Comparison of ENCODE assay signal across 8 cellular contexts in the genomic region with DNA sequence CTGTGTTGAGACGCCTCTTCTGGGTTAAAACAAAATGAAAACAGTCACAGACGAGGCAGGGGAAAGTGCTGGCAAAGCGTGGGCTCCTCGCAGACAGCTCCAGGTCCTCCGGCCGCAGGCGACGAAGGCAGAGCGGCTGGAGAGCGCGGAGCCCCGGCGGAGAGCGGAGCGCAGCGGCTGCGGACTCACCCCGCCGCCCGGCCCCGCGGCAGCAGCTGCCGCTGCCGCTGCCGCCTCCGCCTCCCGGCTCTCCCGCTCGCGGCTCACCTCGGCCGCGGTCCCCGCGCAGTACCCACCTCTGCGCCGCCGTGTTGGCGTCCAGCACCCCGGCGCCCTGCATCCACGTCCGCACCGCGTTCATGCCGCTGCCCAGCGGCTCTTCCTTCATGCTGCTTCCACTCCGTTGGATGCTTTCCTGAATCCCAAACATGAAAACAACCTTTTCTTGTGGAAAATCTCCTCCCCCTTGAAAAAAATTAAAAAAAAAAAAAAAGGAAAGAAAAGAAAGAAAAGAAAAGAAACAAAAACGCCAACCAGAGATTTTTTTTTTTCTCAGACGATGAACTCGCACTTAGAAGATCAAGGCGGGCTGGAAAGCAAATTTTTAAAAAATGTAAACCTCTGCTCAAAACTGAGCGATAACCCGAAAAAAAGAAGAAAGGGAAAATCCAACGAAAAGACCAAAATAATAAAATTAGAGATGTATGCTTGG. TPM values are rescaled to one million over a fixed set of nuclear protein-coding genes. Genes with fewer than 3 reads are reported as not detected.
DNase-seq lines count a peak whose midpoint lies in the region; ATAC-seq and TF ChIP-seq lines count a peak whose summit lies in the region.

No MANE protein-coding gene starts in this region.

- H3K36me3 ChIP-seq in Caco-2 (ENCODE audit: control insufficient read depth, insufficient read depth, low read length): no peaks in the 10 kb centered on the region
- no peaks in the 10 kb centered on the region for H3K36me3 ChIP-seq in mesenchymal stem cell (ENCODE audit: control insufficient read depth in 1 of 2, insufficient read depth in 2 of 2, low read depth in 1 of 2, low read length in 2 of 2)
- H3K36me3 ChIP-seq in thoracic aorta: no peaks in the 10 kb centered on the region

- no TSS peak for BruUV-seq in Caco-2 (replicated peaks; lab: Mats Ljungman, UMichigan)

- peak overlapping the region; percentile 75 for H2BK15ac ChIP-seq in mesenchymal stem cell (ENCODE audit: low read depth, poor library complexity, severe bottlenecking)

- H2AFZ ChIP-seq in mesenchymal stem cell (ENCODE audit: low read depth, low read length): peak overlapping the region; percentile 55

- H3K4me1 ChIP-seq in Caco-2 (no peaks in the 10 kb centered on the region), mesenchymal stem cell (ENCODE audit: control insufficient read depth, insufficient read depth, low read depth, low read length) (peaks cover 20% of the 10 kb centered on the region), thoracic aorta (ENCODE audit: control insufficient read depth in 1 of 2, low read depth in 2 of 2) (peaks cover 17 to 40% of the 10 kb centered on the region in 2 donors)

- peak overlapping the region; percentile 47 for H3K4me3 Mint-ChIP-seq in Caco-2 (ENCODE audit: unreplicated experiment)

- intact Hi-C loops in Caco-2 (cut with micrococcal nuclease; ENCODE audit: unreplicated experiment): no loop called here

- TF ChIP-seq CTCF in Caco-2 (IDR thresholded peaks at IDR 0.05; ENCODE audit: insufficient read depth in 1 of 2, low read depth in 1 of 2, low read length in 1 of 2, severe bottlenecking in 1 of 2, unreplicated experiment in 1 of 2) (no peak), thoracic aorta (IDR thresholded peaks at IDR 0.05) (no peak)

- DNase-seq in Caco-2 (peak in 1 of 2 experiments; percentile 29), NAMALWA (ENCODE audit: low spot score) (peak; percentile 80), mesenchymal stem cell (peak; percentile 60), thoracic aorta (ENCODE audit: low spot score) (no peak)
- DNase-seq in activated CD4-positive, CD25-positive, alpha-beta regulatory T cell treated with anti-CD3 and anti-CD28 coated beads, Interleukin-2, amount 50 U/mL, for 72 hours: peak; percentile 50
- DNase-seq in effector CD8-positive, alpha-beta T cell (lab: John Stamatoyannopoulos, UW): peak; percentile 21

- H2AK5ac ChIP-seq in mesenchymal stem cell (ENCODE audit: low read length, severe bottlenecking): no peak overlapping the region

- H3K14ac ChIP-seq in mesenchymal stem cell (ENCODE audit: low read length in 2 of 2): peak overlapping the region in 1 of 2 experiments; percentile 86

- peaks cover 8% of the 10 kb centered on the region for H3K4me1 Mint-ChIP-seq in Caco-2 (ENCODE audit: low read depth, unreplicated experiment)

- peak overlapping the region in 1 of 2 experiments; percentile 77 for H2BK12ac ChIP-seq in mesenchymal stem cell (ENCODE audit: low read length in 2 of 2)

- no peaks in the 10 kb centered on the region for H3K9me3 Mint-ChIP-seq in Caco-2 (ENCODE audit: unreplicated experiment)

- peak overlapping the region; percentile 16 for H4K8ac ChIP-seq in mesenchymal stem cell (ENCODE audit: low read length)

- H3K27me3 ChIP-seq in Caco-2 (replicated peaks; ENCODE audit: control insufficient read depth, insufficient read depth, low read length): no peaks in the 10 kb centered on the region
- H3K27me3 ChIP-seq in mesenchymal stem cell (ENCODE audit: control insufficient read depth in 1 of 2, insufficient read depth in 1 of 2, low read length in 2 of 2): peaks cover 0 to 67% of the 10 kb centered on the region in 2 experiments
- H3K27me3 ChIP-seq in thoracic aorta (replicated peaks; ENCODE audit: insufficient read depth): no peaks in the 10 kb centered on the region

- H3K27ac ChIP-seq in mesenchymal stem cell (ENCODE audit: low read length, poor library complexity, severe bottlenecking) (no peak overlapping the region), thoracic aorta (peak overlapping the region; percentile 89 to 91)

- H3K4me3 ChIP-seq in Caco-2 (ENCODE audit: low read depth, low read length) (peak overlapping the region; percentile 10; the same call in 1 of the 2 replicates), mesenchymal stem cell (ENCODE audit: insufficient read depth in 1 of 2, low read depth in 1 of 2, low read length in 2 of 2) (peak overlapping the region; percentile 68 to 98), thoracic aorta (peak overlapping the region; percentile 73)

- no peak overlapping the region for H2BK5ac ChIP-seq in mesenchymal stem cell (ENCODE audit: low read depth, low read length, poor library complexity, severe bottlenecking)

- no peaks in the 10 kb centered on the region for H3K79me1 ChIP-seq in mesenchymal stem cell (replicated peaks; ENCODE audit: low read length, poor library complexity, severe bottlenecking)

- H2BK120ac ChIP-seq in mesenchymal stem cell (ENCODE audit: low read depth, low read length): peak overlapping the region; percentile 35

- H3K4ac ChIP-seq in mesenchymal stem cell (ENCODE audit: low read depth in 1 of 2, low read length in 2 of 2): peak overlapping the region in 1 of 2 experiments; percentile 75

- H4K91ac ChIP-seq in mesenchymal stem cell (ENCODE audit: low read length): no peak overlapping the region

- no peaks in the 10 kb centered on the region for H3K36me3 Mint-ChIP-seq in Caco-2 (ENCODE audit: insufficient read depth, unreplicated experiment)

- peak overlapping the region; percentile 98 for H3K9ac ChIP-seq in mesenchymal stem cell (ENCODE audit: low read length)

- H3K27ac Mint-ChIP-seq in Caco-2 (ENCODE audit: unreplicated experiment): no peak overlapping the region

- peak overlapping the region; percentile 90 to 91 for H3K18ac ChIP-seq in mesenchymal stem cell (ENCODE audit: low read depth in 1 of 2, low read length in 2 of 2)

- peak overlapping the region; percentile 94 for H3K4me2 ChIP-seq in mesenchymal stem cell (ENCODE audit: low read length, poor library complexity, severe bottlenecking)

- POLR2A ChIA-PET in Caco-2 (lab: Charles Lee): no interaction called here

- CTCF ChIA-PET in Caco-2 (lab: Charles Lee): no interaction called here

- ATAC-seq in GM21390 (IDR thresholded peaks at IDR 0.05; ENCODE audit: unreplicated experiment) (peak; percentile 25), thoracic aorta (ENCODE audit: insufficient number of reproducible peaks, low FRiP score, low read depth) (no peak), GM18907 (IDR thresholded peaks at IDR 0.05; ENCODE audit: unreplicated experiment) (no peak)

- H3K23ac ChIP-seq in mesenchymal stem cell (ENCODE audit: low read length in 2 of 2): no peak overlapping the region

- H3K9me3 ChIP-seq in Caco-2 (no peaks in the 10 kb centered on the region), mesenchymal stem cell (ENCODE audit: control insufficient read depth, low read length) (no peaks in the 10 kb centered on the region), thoracic aorta (no peaks in the 10 kb centered on the region)

- 1% methylated on average over 48 of the region's 55 CpGs for WGBS in mesenchymal stem cell

- H3K27me3 Mint-ChIP-seq in Caco-2 (ENCODE audit: insufficient read depth, unreplicated experiment): peaks cover 50% of the 10 kb centered on the region

RNA-seq across cellular contexts. Expression of a gene that starts 0.5 kb away (rescaled TPM):
- total RNA-seq in Caco-2 (2022) (not detected in 2 replicates), thoracic aorta (10 to 100 TPM; 52.1 to 54.4 TPM)
- 2.7 TPM for polyA plus RNA-seq in mesenchymal stem cell (2013, experiment 1 of 2)
- 2.5 TPM for polyA plus RNA-seq in mesenchymal stem cell (2013, experiment 2 of 2)

Comparison
In these comparisons a context has a peak if more than half of its experiments do, and no peak if none do; other contexts are left out.
1. H3K4me3 ChIP-seq: peak in every context shown above with its lines; median percentile 83 in mesenchymal stem cell; 73 in thoracic aorta; 10 in Caco-2.
2. RNA of a gene that starts 0.5 kb away (total RNA-seq): 52.1 to 54.4 TPM in thoracic aorta; not detected in Caco-2; every median in the first group is over 10 times any median in the second.